25 cellular contexts compared by ENCODE assay signal in genomic region chr2:138699421-138699820, GRCh38.
DNase-seq lines count a peak whose midpoint lies in the region; ATAC-seq, FAIRE-seq and TF ChIP-seq lines count a peak whose summit lies in the region.
"Had no signal": no experiment of that assay in that cellular context is flagged by ENCODE, and none has a peak within 500 bp of the region (broad histone marks: within the 10 kb centered on the region; RNA-seq: fewer than 3 reads in every experiment).

No MANE protein-coding gene starts in this region.

- H3K4me2 ChIP-seq in HepG2 (ENCODE audit: low read depth, low read length) (no peak overlapping the region), H1 (ENCODE audit: insufficient read depth in 1 of 2, low read depth in 2 of 2, low read length in 2 of 2) (no peak overlapping the region)
- H3K4me2 ChIP-seq: BLaER1 treated with 17β-estradiol and CSF1 and Interleukin-3, amounts not matched to agents 10 nM and 100 nM had no signal

- no peak overlapping the region for H3K27ac ChIP-seq in HepG2 (ENCODE audit: extremely low read length, insufficient read depth, low read length)
- H3K27ac ChIP-seq in right lobe of liver: no peak overlapping the region
- H3K27ac ChIP-seq in H1 (ENCODE audit: low read depth, low read length): no peak overlapping the region
- H3K27ac ChIP-seq in caudate nucleus (ENCODE audit: low read depth, low read length): no peak overlapping the region
- H3K27ac ChIP-seq: BLaER1 treated with 17β-estradiol and CSF1 and Interleukin-3, amounts not matched to agents 10 nM and 100 nM had no signal

- TF ChIP-seq RAD21 in HepG2 (CRISPR knock-in tag; IDR thresholded peaks at IDR 0.05) (no peak), H1 (IDR thresholded peaks at IDR 0.05 in 1 of 2, conservative IDR thresholded peaks at IDR 0.05 in 1 of 2; ENCODE audit: low read depth in 2 of 2, low read length in 2 of 2) (no peak)

- H2AK5ac ChIP-seq in H1 (ENCODE audit: low read depth, low read length): no peak overlapping the region

- H2BK120ac ChIP-seq in H1 (replicated peaks; ENCODE audit: low read depth, low read length): no peak overlapping the region

- no peak for TF ChIP-seq CTCF in HepG2 (CRISPR knock-in tag; IDR thresholded peaks at IDR 0.05)
- no peak for TF ChIP-seq CTCF in right lobe of liver (IDR thresholded peaks at IDR 0.05)
- no peak for TF ChIP-seq CTCF in H1 (IDR thresholded peaks at IDR 0.05; ENCODE audit: control extremely low read depth in 1 of 3, insufficient read depth in 1 of 3, low read depth in 1 of 3, low read length in 3 of 3)

- TF ChIP-seq POLR2A in HepG2 (IDR thresholded peaks at IDR 0.05; ENCODE audit: insufficient read depth in 1 of 2, low read depth in 2 of 2, low read length in 2 of 2) (no peak), right lobe of liver (IDR thresholded peaks at IDR 0.05) (no peak), H1 (IDR thresholded peaks at IDR 0.05; ENCODE audit: control extremely low read depth in 1 of 2, low read depth in 2 of 2, low read length in 2 of 2) (no peak)

- H2AFZ ChIP-seq in HepG2 (ENCODE audit: low read length) (no peak overlapping the region), H1 (ENCODE audit: low read length) (peak overlapping the region; percentile 14; the same call in 1 of the 2 replicates)

- H3K9ac ChIP-seq in HepG2 (ENCODE audit: insufficient read depth, low read depth, low read length): no peak overlapping the region
- no peak overlapping the region for H3K9ac ChIP-seq in H1 (replicated peaks in 1 of 4; ENCODE audit: extremely low read depth in 1 of 4, low read depth in 3 of 4, low read length in 3 of 4)
- H3K9ac ChIP-seq: BLaER1 treated with 17β-estradiol and CSF1 and Interleukin-3, amounts not matched to agents 10 nM and 100 nM had no signal

- H2BK15ac ChIP-seq in H1 (ENCODE audit: low read length): no peak overlapping the region

- no TSS peak for BruUV-seq in HepG2 (replicated peaks; lab: Mats Ljungman, UMichigan)

- H3K4ac ChIP-seq in H1 (replicated peaks; ENCODE audit: insufficient read length, low read depth, low read length): no peak overlapping the region

- H3K23ac ChIP-seq in H1 (ENCODE audit: insufficient read length): no peak overlapping the region

- H3K79me2 ChIP-seq in HepG2 (ENCODE audit: insufficient read depth, low read length): no peaks in the 10 kb centered on the region
- H3K79me2 ChIP-seq in H1 (ENCODE audit: control insufficient read depth in 1 of 2, insufficient read depth in 2 of 2, low read length in 2 of 2): no peaks in the 10 kb centered on the region

- no peak overlapping the region for H2BK5ac ChIP-seq in H1 (ENCODE audit: low read depth, low read length)

- no peaks in the 10 kb centered on the region for H3K4me1 Mint-ChIP-seq in stimulated activated memory B cell treated with anti-CD40 and anti-IgM and Interleukin-4, amounts not matched to agents 10 μg/mL and 1 μg/mL and 100 μg/mL, for 72 hours
- H3K4me1 Mint-ChIP-seq: CD4-positive, alpha-beta memory T cell; IgD-negative memory B cell had no signal

- H3K79me1 ChIP-seq in H1 (ENCODE audit: low read depth, low read length): no peaks in the 10 kb centered on the region

- H3K4me1 ChIP-seq in HepG2 (ENCODE audit: insufficient read depth, low read length) (no peaks in the 10 kb centered on the region), right lobe of liver (no peaks in the 10 kb centered on the region), H1 (replicated peaks in 1 of 4; ENCODE audit: control insufficient read depth in 3 of 4, insufficient read depth in 4 of 4, low read length in 3 of 4) (peaks cover 2 to 6% (median 3%) of the 10 kb centered on the region in 4 experiments; a peak in 6 of 7 replicates)
- H3K4me1 ChIP-seq: Caco-2 had no signal

- ATAC-seq in HepG2: peak; percentile 40; the same call in 1 of the 3 replicates
- no peak for ATAC-seq in right lobe of liver
- peak; percentile 48 for ATAC-seq in stimulated activated memory B cell treated with anti-CD40 and anti-IgM and Interleukin-4, amounts not matched to agents 10 μg/mL and 1 μg/mL and 100 μg/mL, for 72 hours
- ATAC-seq in HG03280 (IDR thresholded peaks at IDR 0.05; ENCODE audit: unreplicated experiment): no peak
- ATAC-seq in HG03521 (IDR thresholded peaks at IDR 0.05; ENCODE audit: unreplicated experiment): no peak
- ATAC-seq: GM12878, Panc1, SK-N-SH treated with all-trans-retinoic acid at 6 μM for 48 hours had no signal

- CTCF ChIA-PET in HepG2 (lab: Yijun Ruan, JAX; ENCODE audit: low intra/inter-chr PET ratio, low total read pairs): no interaction called here
- CTCF ChIA-PET in H1 (lab: Charles Lee; ENCODE audit: partially characterized antibody): interaction anchor here (0.6 kb wide), 1 partner anchor 70 kb away, joined by 3 read pairs; no protein-coding TSS in a partner anchor

- 56% methylated on average over 8 of the region's 8 CpGs for WGBS in HepG2 (ENCODE audit: low lambda C conversion rate)
- WGBS in right lobe of liver (ENCODE audit: insufficient coverage, low coverage, low lambda C conversion rate, missing lambda C conversion rate): 67% methylated on average over 8 of the region's 8 CpGs
- WGBS in H1 (ENCODE audit: extremely low coverage in 1 of 2, insufficient coverage in 1 of 2, insufficient read length in 1 of 2, insufficient replicate concordance in 2 of 2, low coverage in 1 of 2, low lambda C conversion rate in 2 of 2, missing lambda C conversion rate in 1 of 2), 2 experiments: 80% methylated on average over 8 of the region's 8 CpGs; no CpG with 5 or more reads in 1 of the 2 experiments

- TF ChIP-seq EP300 in HepG2 (IDR thresholded peaks at IDR 0.05; ENCODE audit: low read depth in 2 of 2, low read length in 2 of 2): no peak
- no peak for TF ChIP-seq EP300 in HepG2 (CRISPR knock-in tag; IDR thresholded peaks at IDR 0.05; ENCODE audit: borderline replicate concordance)
- TF ChIP-seq EP300 in H1 (IDR thresholded peaks at IDR 0.05; ENCODE audit: borderline replicate concordance in 1 of 2, low read depth in 2 of 2, low read length in 2 of 2): no peak

- H3K27me3 ChIP-seq in HepG2 (ENCODE audit: control insufficient read depth in 1 of 2, insufficient read depth in 2 of 2, low read length in 2 of 2) (peaks cover 0 to 3% of the 10 kb centered on the region in 2 experiments; a peak in 1 of 5 replicates), right lobe of liver (no peaks in the 10 kb centered on the region), H1 (replicated peaks in 1 of 4; ENCODE audit: control insufficient read depth in 3 of 4, extremely low read depth in 1 of 4, insufficient read depth in 3 of 4, low read length in 3 of 4) (peaks cover 0 to 1% (median 0%) of the 10 kb centered on the region in 4 experiments; a peak in 1 of 7 replicates)
- H3K27me3 ChIP-seq: BLaER1 treated with 17β-estradiol and CSF1 and Interleukin-3, amounts not matched to agents 10 nM and 100 nM had no signal

- no peak overlapping the region for H4K5ac ChIP-seq in H1 (ENCODE audit: insufficient read length, low read depth, low read length)

- no peaks in the 10 kb centered on the region for H3K23me2 ChIP-seq in H1 (ENCODE audit: low read depth, low read length)

- no peaks in the 10 kb centered on the region for H3K36me3 ChIP-seq in HepG2 (replicated peaks in 1 of 2; ENCODE audit: control insufficient read depth in 1 of 2, insufficient read depth in 2 of 2, low read length in 2 of 2)
- no peaks in the 10 kb centered on the region for H3K36me3 ChIP-seq in right lobe of liver
- H3K36me3 ChIP-seq in H1 (ENCODE audit: control insufficient read depth in 2 of 4, insufficient read depth in 4 of 4, low read length in 3 of 4): no peaks in the 10 kb centered on the region
- H3K36me3 ChIP-seq: BLaER1 treated with 17β-estradiol and CSF1 and Interleukin-3, amounts not matched to agents 10 nM and 100 nM had no signal

- no peaks in the 10 kb centered on the region for H3K36me3 Mint-ChIP-seq in stimulated activated memory B cell treated with anti-CD40 and anti-IgM and Interleukin-4, amounts not matched to agents 10 μg/mL and 1 μg/mL and 100 μg/mL, for 72 hours
- H3K36me3 Mint-ChIP-seq: CD4-positive, alpha-beta memory T cell had no signal

- H3K4me3 ChIP-seq in HepG2 (replicated peaks in 1 of 3; ENCODE audit: insufficient read depth in 1 of 3, low read depth in 2 of 3, low read length in 3 of 3) (no peak overlapping the region), right lobe of liver (no peak overlapping the region), H1 (ENCODE audit: extremely low read depth in 1 of 4, insufficient read depth in 2 of 4, low read depth in 3 of 4, low read length in 4 of 4) (no peak overlapping the region)
- H3K4me3 ChIP-seq: BLaER1 treated with 17β-estradiol and CSF1 and Interleukin-3, amounts not matched to agents 10 nM and 100 nM; GM12878 had no signal

- in situ Hi-C loops in HepG2 (cut with HindIII; ENCODE audit: extremely low pct_ligation_motif_present, low pct_unique_long_range_greater_than_20kb): no loop called here

- H3K56ac ChIP-seq in H1 (replicated peaks; ENCODE audit: insufficient read length, low read depth, low read length): no peak overlapping the region

- no peak for DNase-seq in HepG2 (ENCODE audit: low spot score)
- DNase-seq in right lobe of liver: no peak
- peak in 1 of 2 experiments; percentile 9 for DNase-seq in H1 (ENCODE audit: low read depth in 1 of 2, low spot score in 2 of 2)
- peak; percentile 68 for DNase-seq in iPS-NIHi7 (ENCODE audit: extremely low spot score)
- no peak for DNase-seq in caudate nucleus (lab: John Stamatoyannopoulos, UW)
- DNase-seq: 8988T; Caco-2; CD4-positive, alpha-beta memory T cell; DMS 273 treated with DMSO at 0.1 percent for 48 hours; DMS79 treated with DMSO at 0.1 percent for 48 hours; HFFc6; NCI-H1105; NCI-H146; NCI-H2029; NCI-H2227 treated with DMSO at 0.1 percent for 48 hours; NCI-H510A had no signal

- no peak overlapping the region for H3K14ac ChIP-seq in H1 (ENCODE audit: insufficient read length)

- H4K20me1 ChIP-seq in HepG2 (ENCODE audit: insufficient read depth, low read length) (no peaks in the 10 kb centered on the region), H1 (replicated peaks in 1 of 2; ENCODE audit: control insufficient read depth in 1 of 2, insufficient read depth in 2 of 2, low read length in 2 of 2) (no peaks in the 10 kb centered on the region)
- H4K20me1 ChIP-seq: BLaER1 treated with 17β-estradiol and CSF1 and Interleukin-3, amounts not matched to agents 10 nM and 100 nM had no signal

- no peak overlapping the region for H2BK20ac ChIP-seq in H1 (ENCODE audit: low read length)

- no peaks in the 10 kb centered on the region for H3K9me3 ChIP-seq in HepG2 (ENCODE audit: low read length)
- H3K9me3 ChIP-seq in right lobe of liver: no peaks in the 10 kb centered on the region
- H3K9me3 ChIP-seq in H1 (ENCODE audit: insufficient read depth in 2 of 2, low read depth in 1 of 2, low read length in 1 of 2): no peaks in the 10 kb centered on the region
- H3K9me3 ChIP-seq: BLaER1 treated with 17β-estradiol and CSF1 and Interleukin-3, amounts not matched to agents 10 nM and 100 nM; Caco-2 had no signal

- H4K8ac ChIP-seq in H1 (ENCODE audit: extremely low read depth, insufficient read depth, low read length): no peak overlapping the region

- H2BK12ac ChIP-seq in H1 (ENCODE audit: low read depth, low read length): no peak overlapping the region

- no peak overlapping the region for H3K27ac Mint-ChIP-seq in stimulated activated memory B cell treated with anti-CD40 and anti-IgM and Interleukin-4, amounts not matched to agents 10 μg/mL and 1 μg/mL and 100 μg/mL, for 72 hours
- H3K27ac Mint-ChIP-seq: CD4-positive, alpha-beta memory T cell; HFFc6; IgD-negative memory B cell had no signal

- 0 out of 2 replicates have a peak overlapping the region, but pooled peaks have one; percentile 13 for H3K18ac ChIP-seq in H1 (ENCODE audit: extremely low read depth, low read length)

- H4K91ac ChIP-seq in H1 (replicated peaks; ENCODE audit: insufficient read length, low read length): no peak overlapping the region

- no peak overlapping the region for H3K4me3 Mint-ChIP-seq in stimulated activated memory B cell treated with anti-CD40 and anti-IgM and Interleukin-4, amounts not matched to agents 10 μg/mL and 1 μg/mL and 100 μg/mL, for 72 hours
- H3K4me3 Mint-ChIP-seq: CD4-positive, alpha-beta memory T cell; HFFc6; IgD-negative memory B cell had no signal

- intact Hi-C loops in HepG2 (cut with micrococcal nuclease; ENCODE audit: unreplicated experiment): no loop called here
- intact Hi-C loops in right lobe of liver (cut with DNase I): no loop called here

- H3K27me3 Mint-ChIP-seq in stimulated activated memory B cell treated with anti-CD40 and anti-IgM and Interleukin-4, amounts not matched to agents 10 μg/mL and 1 μg/mL and 100 μg/mL, for 72 hours: no peaks in the 10 kb centered on the region
- H3K27me3 Mint-ChIP-seq: CD4-positive, alpha-beta memory T cell; IgD-negative memory B cell had no signal

- POLR2A ChIA-PET in HepG2 (lab: Yijun Ruan, JAX): interaction anchor here (0.5 kb wide), 1 partner anchor 22 kb away, joined by 3 read pairs; no protein-coding TSS in a partner anchor
- POLR2A ChIA-PET in H1 (lab: Charles Lee; ENCODE audit: partially characterized antibody): no interaction called here

- FAIRE-seq in HepG2 (lab: Jason Lieb, UNC) (no peak), H1 (lab: Jason Lieb, UNC) (peak; percentile 42)
- FAIRE-seq: GM12878, HTR-8/SVneo had no signal

- no peaks in the 10 kb centered on the region for H3K9me3 Mint-ChIP-seq in stimulated activated memory B cell treated with anti-CD40 and anti-IgM and Interleukin-4, amounts not matched to agents 10 μg/mL and 1 μg/mL and 100 μg/mL, for 72 hours
- H3K9me3 Mint-ChIP-seq: HFFc6, IgD-negative memory B cell had no signal

Comparison
In these comparisons a context has a peak if more than half of its experiments do, and no peak if none do; other contexts are left out.
1. ATAC-seq: peak in HepG2 (single experiment) and stimulated activated memory B cell treated with anti-CD40 and anti-IgM and Interleukin-4, amounts not matched to agents 10 μg/mL and 1 μg/mL and 100 μg/mL, for 72 hours (single experiment); none in right lobe of liver (0 of 4), HG03280 (single experiment) and HG03521 (single experiment).